In genomic region chr15:80191897-80192595, GRCh38 we compare ENCODE assay signal across 27 cellular contexts. TPM values are rescaled to one million over a fixed set of nuclear protein-coding genes. Genes with fewer than 3 reads are reported as not detected.
"Had no signal": no experiment of that assay in that cellular context is flagged by ENCODE, and none has a peak within 500 bp of the region (broad histone marks: within the 10 kb centered on the region; RNA-seq: fewer than 3 reads in every experiment).

No MANE protein-coding gene starts in this region.

- H3K27ac Mint-ChIP-seq: naive thymus-derived CD8-positive, alpha-beta T cell; stimulated activated naive B cell treated with anti-CD40 and anti-IgM and Interleukin-4, amounts not matched to agents 10 μg/mL and 1 μg/mL and 100 μg/mL, for 72 hours had no signal

- H3K36me3 ChIP-seq: pancreas, prostate gland, transverse colon had no signal

- H3K9me3 ChIP-seq: left lung, lower lobe of right lung, pancreas, prostate gland, sigmoid colon, stomach, testis, thyroid gland, transverse colon, upper lobe of right lung had no signal

- DNase-seq: kidney; left colon; left lung; lower lobe of right lung; mammary epithelial cell; mesenchymal stem cell; naive thymus-derived CD8-positive, alpha-beta T cell; nucleus accumbens; pancreas; posterior cingulate gyrus; retina; right cardiac atrium; sigmoid colon; stimulated activated CD4-positive, alpha-beta T cell treated with anti-CD3 and anti-CD28 coated beads, Interleukin-2, amount 100 ng/mL, for 24 hours; stimulated activated CD4-positive, alpha-beta T cell treated with anti-CD3 and anti-CD28 coated beads, Interleukin-4, amount 100 ng/mL, for 1 hour; stimulated activated naive B cell treated with anti-CD40 and anti-IgM and Interleukin-4, amounts not matched to agents 10 μg/mL and 1 μg/mL and 100 μg/mL, for 72 hours; stimulated activated naive CD8-positive, alpha-beta T cell treated with anti-CD3 and anti-CD28 coated beads, Interleukin-15, Interleukin-2, amounts not matched to agents 100 U/mL and 50 U/mL, for 24 hours; stomach; testis; thyroid gland; transverse colon; upper lobe of right lung had no signal

- H3K27me3 ChIP-seq: left lung, pancreas, sigmoid colon, stomach, testis, thyroid gland, transverse colon, upper lobe of right lung had no signal

- H3K4me1 Mint-ChIP-seq: naive thymus-derived CD8-positive, alpha-beta T cell; stimulated activated naive B cell treated with anti-CD40 and anti-IgM and Interleukin-4, amounts not matched to agents 10 μg/mL and 1 μg/mL and 100 μg/mL, for 72 hours had no signal

- H3K4me1 ChIP-seq: left lung, lower lobe of right lung, pancreas, prostate gland, sigmoid colon, stomach, testis, thyroid gland, transverse colon, upper lobe of right lung had no signal

- H3K4me3 ChIP-seq: left lung, lower lobe of right lung, pancreas, prostate gland, sigmoid colon, smooth muscle cell, stomach, testis, thyroid gland, transverse colon, upper lobe of right lung had no signal

- H3K27me3 Mint-ChIP-seq: naive thymus-derived CD8-positive, alpha-beta T cell had no signal

- H3K4me3 Mint-ChIP-seq: naive thymus-derived CD8-positive, alpha-beta T cell; nephron; neural crest cell; stimulated activated naive B cell treated with anti-CD40 and anti-IgM and Interleukin-4, amounts not matched to agents 10 μg/mL and 1 μg/mL and 100 μg/mL, for 72 hours had no signal

- H3K27ac ChIP-seq: left lung, lower lobe of right lung, pancreas, prostate gland, sigmoid colon, stomach, testis, thyroid gland, transverse colon, upper lobe of right lung had no signal

- H3K9me3 Mint-ChIP-seq: naive thymus-derived CD8-positive, alpha-beta T cell; nephron; stimulated activated naive B cell treated with anti-CD40 and anti-IgM and Interleukin-4, amounts not matched to agents 10 μg/mL and 1 μg/mL and 100 μg/mL, for 72 hours had no signal

RNA-seq across cellular contexts. Expression of gene CTXND1, which starts 60.0 kb away (rescaled TPM):
- total RNA-seq: mammary epithelial cell; naive thymus-derived CD8-positive, alpha-beta T cell; osteoblast; smooth muscle cell had no signal
- polyA plus RNA-seq: mammary epithelial cell; naive thymus-derived CD8-positive, alpha-beta T cell had no signal
